ENCODE assay signal across 23 cellular contexts in genomic region chr1:237237721-237238120, GRCh38.
"Had no signal": no experiment of that assay in that cellular context is flagged by ENCODE, and none has a peak within 500 bp of the region (broad histone marks: within the 10 kb centered on the region; RNA-seq: fewer than 3 reads in every experiment).

No MANE protein-coding gene starts in this region.

- H3K27me3 ChIP-seq: SJCRH30 had no signal

- H3K9ac ChIP-seq: KMS-11 had no signal

- FAIRE-seq: K562 had no signal

- H3K4me3 ChIP-seq: K562, SJCRH30 had no signal

- H3K4me2 ChIP-seq: KMS-11 had no signal

- H3K9me3 ChIP-seq: SJCRH30 had no signal

- H3K4me1 Mint-ChIP-seq: IgD-negative memory B cell had no signal

- H3K4me1 ChIP-seq: SJCRH30 had no signal

- H3K36me3 ChIP-seq: SJCRH30 had no signal

- H3K4me3 Mint-ChIP-seq: IgD-negative memory B cell had no signal

- H3K27me3 Mint-ChIP-seq: IgD-negative memory B cell had no signal

- H3K27ac Mint-ChIP-seq: IgD-negative memory B cell had no signal

- ATAC-seq: K562, Panc1, PC-3, SK-N-SH treated with all-trans-retinoic acid at 6 μM for 48 hours had no signal

- H3K27ac ChIP-seq: KMS-11, RWPE1, SJCRH30 had no signal

- DNase-seq: Kasumi-1, MM.1S, NCI-H1092 treated with DMSO at 0.1 percent for 48 hours, NCI-H1436, NCI-H187, NCI-H2029, NCI-H2081 treated with DMSO at 0.1 percent for 48 hours, NCI-H2171, NCI-H226, NCI-H446, NCI-H510A, NCI-H524 treated with DMSO at 0.1 percent for 48 hours, NCI-H69, NCI-H774, PC-3, SHP77 treated with DMSO at 0.1 percent for 48 hours, SJCRH30 had no signal
